1 cellular context compared by ENCODE assay signal in genomic region chr2:120736955-120737801, GRCh38.
A peak's percentile ranks its signal among the peaks of the same experiment; 100 is the strongest.
TF ChIP-seq lines count a peak whose summit lies in the region.

No MANE protein-coding gene starts in this region.

TF ChIP-seq in H1, 55 proteins besides CTCF, POLR2A, EP300 and RAD21 (continued from another document):
- TF ChIP-seq CHD7 (IDR thresholded peaks at IDR 0.05; ENCODE audit: insufficient replicate concordance, low read length) (no peak), SAP30 (IDR thresholded peaks at IDR 0.05; ENCODE audit: insufficient read depth, insufficient replicate concordance, low read length) (no peak), TCF12 (IDR thresholded peaks at IDR 0.05; ENCODE audit: low read depth, low read length) (no peak), ATF2 (IDR thresholded peaks at IDR 0.05; ENCODE audit: low read length) (0 out of 2 replicates have a peak, but pooled peaks have one; percentile 16), KDM4A (IDR thresholded peaks at IDR 0.05; ENCODE audit: low read depth, low read length, severe bottlenecking) (no peak), CEBPB (IDR thresholded peaks at IDR 0.05; ENCODE audit: low read depth, low read length) (no peak), SP1 (IDR thresholded peaks at IDR 0.05; ENCODE audit: low read depth, low read length) (no peak), USF2 (IDR thresholded peaks at IDR 0.05; ENCODE audit: low read length) (no peak), EZH2 (IDR thresholded peaks at IDR 0.05; ENCODE audit: low read depth, low read length, severe bottlenecking) (no peak), KDM5A (IDR thresholded peaks at IDR 0.05; ENCODE audit: low read length) (no peak), CBX8 (IDR thresholded peaks at IDR 0.05; ENCODE audit: borderline replicate concordance, low read depth, low read length) (no peak), TEAD4 (IDR thresholded peaks at IDR 0.05; ENCODE audit: low read depth, low read length) (peak; percentile 41; the same call in 1 of the 2 replicates), E2F6 (IDR thresholded peaks at IDR 0.05) (no peak), BACH1 (IDR thresholded peaks at IDR 0.05; ENCODE audit: low read length) (0 out of 2 replicates have a peak, but pooled peaks have one; percentile 38), BCL11A (IDR thresholded peaks at IDR 0.05; ENCODE audit: low read depth in 2 of 2, low read length in 2 of 2) (no peak), TAF1 (IDR thresholded peaks at IDR 0.05; ENCODE audit: low read depth, low read length) (peak; percentile 55), MAFK (IDR thresholded peaks at IDR 0.05; ENCODE audit: low read depth, low read length) (no peak), ZNF274 (IDR thresholded peaks at IDR 0.05; ENCODE audit: borderline replicate concordance, extremely low read depth, low read length) (no peak), CTBP2 (IDR thresholded peaks at IDR 0.05; ENCODE audit: borderline replicate concordance, insufficient read depth, insufficient read length, low read length) (peak; percentile 66), JUN (IDR thresholded peaks at IDR 0.05; ENCODE audit: low read depth, low read length) (no peak), KDM1A (IDR thresholded peaks at IDR 0.05; ENCODE audit: borderline replicate concordance, low read length) (peak; percentile 23; the same call in 1 of the 2 replicates), NRF1 (IDR thresholded peaks at IDR 0.05; ENCODE audit: low read depth, low read length) (no peak), GTF2F1 (IDR thresholded peaks at IDR 0.05; ENCODE audit: borderline replicate concordance, low read depth, low read length) (no peak), SP4 (IDR thresholded peaks at IDR 0.05; ENCODE audit: low read length) (no peak), TBP (IDR thresholded peaks at IDR 0.05; ENCODE audit: low read depth, low read length) (no peak; the same call in 1 of the 2 replicates), RNF2 (IDR thresholded peaks at IDR 0.05; ENCODE audit: borderline replicate concordance, low read depth, low read length, missing control alignments, poor library complexity, severe bottlenecking) (no peak), JUND (IDR thresholded peaks at IDR 0.05; ENCODE audit: low read length) (no peak), EGR1 (IDR thresholded peaks at IDR 0.05; ENCODE audit: borderline replicate concordance, low read depth, low read length) (peak; percentile 88), POLR2AphosphoS5 (IDR thresholded peaks at IDR 0.05; ENCODE audit: low read depth, low read length) (no peak), HDAC6 (IDR thresholded peaks at IDR 0.05; ENCODE audit: low read depth, low read length) (no peak), GABPA (IDR thresholded peaks at IDR 0.05; ENCODE audit: borderline replicate concordance, insufficient read depth, low read length) (no peak), POU5F1 (IDR thresholded peaks at IDR 0.05; ENCODE audit: low read depth, low read length) (no peak), TAF7 (optimal IDR thresholded peaks at IDR 0.05; ENCODE audit: borderline replicate concordance, low read depth, low read length) (peak; percentile 43), PHF8 (conservative IDR thresholded peaks at IDR 0.05; ENCODE audit: low read depth, low read length) (no peak), SIX5 (IDR thresholded peaks at IDR 0.05; ENCODE audit: low read depth, low read length) (no peak), CHD1 (IDR thresholded peaks at IDR 0.05; ENCODE audit: low read depth, low read length) (no peak), SP2 (IDR thresholded peaks at IDR 0.05; ENCODE audit: low read length) (no peak), RFX5 (IDR thresholded peaks at IDR 0.05; ENCODE audit: borderline replicate concordance, low read depth, low read length) (0 out of 2 replicates have a peak, but pooled peaks have one; percentile 6), SRF (IDR thresholded peaks at IDR 0.05; ENCODE audit: low read depth, low read length) (no peak), SIN3A (conservative IDR thresholded peaks at IDR 0.05 in 1 of 2, IDR thresholded peaks at IDR 0.05 in 1 of 2; ENCODE audit: low read depth in 1 of 2, low read length in 2 of 2) (peak; percentile 68 to 82; a peak in 2 of 4 replicates), YY1 (IDR thresholded peaks at IDR 0.05; ENCODE audit: low read depth, low read length) (no peak)
